Comparison of ENCODE assay signal across 8 cellular contexts in the genomic region with DNA sequence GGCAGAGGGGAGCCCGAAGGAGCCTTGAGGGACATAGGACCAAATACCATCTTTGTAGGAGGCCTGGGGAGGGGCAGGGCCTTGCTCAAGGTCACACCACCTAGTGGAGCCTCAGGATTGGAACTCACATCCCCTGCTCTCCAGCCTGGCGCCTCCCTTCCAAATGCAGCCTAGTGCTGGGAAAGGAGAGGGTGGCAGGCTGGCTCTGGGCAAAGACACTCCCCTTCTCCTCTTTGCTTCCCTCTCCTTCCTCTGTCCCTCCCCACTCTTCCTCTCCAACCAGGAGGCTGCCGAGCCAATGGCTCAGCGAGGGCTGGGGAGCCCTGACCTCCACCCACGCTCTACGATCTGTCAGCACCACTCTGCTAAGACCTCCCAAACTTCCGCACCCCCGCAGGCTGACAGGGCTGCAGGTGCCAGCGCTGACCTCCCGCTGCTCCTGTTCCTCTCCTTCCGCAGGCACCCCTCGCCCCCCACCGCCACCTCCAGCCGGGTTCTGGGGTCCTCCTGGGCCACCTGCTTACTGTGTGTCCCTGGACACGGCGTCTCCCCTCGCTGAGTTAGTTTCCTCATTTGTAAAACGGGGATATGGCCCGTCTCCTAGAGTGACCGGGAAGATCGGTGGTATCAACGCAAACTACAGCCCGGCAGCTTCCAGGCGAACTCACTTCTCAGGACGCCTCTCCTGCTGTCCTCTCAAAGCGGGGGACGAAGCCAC. TPM values are rescaled to one million over a fixed set of nuclear protein-coding genes. Genes with fewer than 3 reads are reported as not detected.
DNase-seq lines count a peak whose midpoint lies in the region; ATAC-seq, FAIRE-seq and TF ChIP-seq lines count a peak whose summit lies in the region.

No MANE protein-coding gene starts in this region.

- H3K9me3 ChIP-seq in SJSA1 (replicated peaks): no peaks in the 10 kb centered on the region
- H3K9me3 ChIP-seq in muscle layer of duodenum (ENCODE audit: control insufficient read depth in 1 of 2, low read length in 2 of 2): no peaks in the 10 kb centered on the region

- TF ChIP-seq CTCF in epithelial cell of esophagus (IDR thresholded peaks at IDR 0.05; ENCODE audit: insufficient read depth, low read depth, low read length, missing control alignments) (no peak), D721Med (IDR thresholded peaks at IDR 0.05; ENCODE audit: insufficient read depth, missing control alignments) (no peak)

- no peak for ATAC-seq in HG03135 (IDR thresholded peaks at IDR 0.05; ENCODE audit: unreplicated experiment)

- DNase-seq in NCI-H1417 (lab: John Stamatoyannopoulos, UW) (peak in 2 of 3 experiments; percentile 65), NCI-H1417 treated with DMSO at 0.1 percent for 48 hours (lab: John Stamatoyannopoulos, UW) (no peak), SJSA1 (ENCODE audit: low read depth in 1 of 2, low spot score in 2 of 2) (peak in 1 of 2 experiments; percentile 26), epithelial cell of esophagus (ENCODE audit: low read depth) (peak; percentile 30), D721Med (ENCODE audit: insufficient read length, low spot score) (no peak)
- no peak for DNase-seq in NK-92 treated with Interleukin-12 subunit alpha and Interleukin-12 subunit beta, amount 100 ng/mL, for 24 hours (lab: John Stamatoyannopoulos, UW)

- no peak for FAIRE-seq in D721Med (lab: Jason Lieb, UNC)

- H3K36me3 ChIP-seq in SJSA1: no peaks in the 10 kb centered on the region
- no peaks in the 10 kb centered on the region for H3K36me3 ChIP-seq in muscle layer of duodenum (ENCODE audit: control insufficient read depth in 1 of 2, insufficient read depth in 2 of 2, low read length in 2 of 2)

- H3K4me3 ChIP-seq in SJSA1 (peak overlapping the region; percentile 32), epithelial cell of esophagus (ENCODE audit: low read length) (peak overlapping the region; percentile 36), muscle layer of duodenum (ENCODE audit: low read depth in 1 of 2, low read length in 2 of 2) (peak overlapping the region; percentile 37 to 57)

- no peaks in the 10 kb centered on the region for H3K27me3 ChIP-seq in SJSA1 (replicated peaks)
- H3K27me3 ChIP-seq in muscle layer of duodenum (ENCODE audit: low read depth, low read length): no peaks in the 10 kb centered on the region

- peaks cover 29% of the 10 kb centered on the region for H3K4me1 ChIP-seq in SJSA1 (replicated peaks)
- peaks cover 12 to 30% of the 10 kb centered on the region in 2 donors for H3K4me1 ChIP-seq in muscle layer of duodenum (ENCODE audit: control insufficient read depth in 1 of 2, insufficient read depth in 2 of 2, low read length in 2 of 2)

- H3K27ac ChIP-seq in SJSA1 (no peak overlapping the region), muscle layer of duodenum (ENCODE audit: low read length) (no peak overlapping the region)

RNA-seq across cellular contexts. Expression of a gene that starts 52.9 kb away (rescaled TPM):
- not detected in 2 replicates for total RNA-seq in SJSA1 (2014; rRNA removed; shearing (Covaris generic))

RNA-seq across cellular contexts. Expression of a gene that starts 58.0 kb away (rescaled TPM):
- total RNA-seq in SJSA1 (2014; rRNA removed; shearing (Covaris generic)): 30.8 and 35.9 TPM in 2 replicates

Comparison
In these comparisons a context has a peak if more than half of its experiments do, and no peak if none do; other contexts are left out.
1. DNase-seq: peak in NCI-H1417 (2 of 3) and epithelial cell of esophagus (single experiment); none in NCI-H1417 treated with DMSO at 0.1 percent for 48 hours (single experiment), D721Med (single experiment) and NK-92 treated with Interleukin-12 subunit alpha and Interleukin-12 subunit beta, amount 100 ng/mL, for 24 hours (single experiment).
2. Peak in every context shown above with its lines, with median percentiles within 50 percentile points of each other: H3K4me3 ChIP-seq.